ENCODE assay signal across 12 cellular contexts in the genomic region with DNA sequence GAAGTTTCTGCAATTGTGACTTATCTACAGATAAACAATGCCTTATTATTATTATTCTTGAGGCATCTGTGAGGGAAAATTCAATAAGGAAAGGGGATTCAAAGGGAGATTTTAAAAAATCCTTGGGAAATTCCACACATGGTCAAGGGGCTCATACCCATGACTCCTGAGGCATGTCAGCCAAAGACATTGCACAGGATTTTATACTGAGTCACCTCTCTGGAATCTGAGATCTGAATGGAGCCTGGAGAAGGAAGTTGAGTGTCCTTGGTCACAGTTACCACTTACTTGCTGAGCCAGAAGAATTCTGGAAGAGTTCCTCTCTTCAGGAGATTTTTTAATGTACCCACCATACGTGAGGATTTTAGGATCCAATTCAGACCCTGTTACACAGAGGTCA. TPM values are rescaled to one million over a fixed set of nuclear protein-coding genes. Genes with fewer than 3 reads are reported as not detected.
DNase-seq lines count a peak whose midpoint lies in the region; ATAC-seq, FAIRE-seq and TF ChIP-seq lines count a peak whose summit lies in the region.
"Had no signal": no experiment of that assay in that cellular context is flagged by ENCODE, and none has a peak within 500 bp of the region (broad histone marks: within the 10 kb centered on the region; RNA-seq: fewer than 3 reads in every experiment).

No MANE protein-coding gene starts in this region.

- no peak for TF ChIP-seq EP300 in HepG2 (IDR thresholded peaks at IDR 0.05; ENCODE audit: low read depth in 2 of 2, low read length in 2 of 2)
- TF ChIP-seq EP300 in HepG2 (CRISPR knock-in tag; IDR thresholded peaks at IDR 0.05; ENCODE audit: borderline replicate concordance), result no peak

- H3K79me2 ChIP-seq in HepG2 (ENCODE audit: insufficient read depth, low read length), result no peaks in the 10 kb centered on the region
- H3K79me2 ChIP-seq in astrocyte (ENCODE audit: insufficient read depth, low read length), result no peaks in the 10 kb centered on the region

- in situ Hi-C loops in HepG2 (cut with HindIII; ENCODE audit: extremely low pct_ligation_motif_present, low pct_unique_long_range_greater_than_20kb), result loop anchor here (5.0 kb wide), 1 partner anchor 406 kb away; no protein-coding TSS in a partner anchor

- H3K36me3 ChIP-seq in right lobe of liver, result no peaks in the 10 kb centered on the region
- H3K36me3 ChIP-seq in HepG2 (replicated peaks in 1 of 2; ENCODE audit: control insufficient read depth in 1 of 2, insufficient read depth in 2 of 2, low read length in 2 of 2), result no peaks in the 10 kb centered on the region
- no peaks in the 10 kb centered on the region for H3K36me3 ChIP-seq in astrocyte (ENCODE audit: insufficient read depth, low read length)
- H3K36me3 ChIP-seq: BLaER1, heart right ventricle had no signal

- intact Hi-C loops in right lobe of liver (cut with DNase I), result no loop called here
- intact Hi-C loops in HepG2 (cut with micrococcal nuclease; ENCODE audit: unreplicated experiment), result loop anchor here (5.0 kb wide), 1 partner anchor 311 kb away; the partner anchor contains the start of gene CXCL3

- no peak for TF ChIP-seq RAD21 in HepG2 (CRISPR knock-in tag; IDR thresholded peaks at IDR 0.05)

- TF ChIP-seq CTCF in right lobe of liver (IDR thresholded peaks at IDR 0.05), result no peak
- no peak for TF ChIP-seq CTCF in HepG2 (CRISPR knock-in tag; IDR thresholded peaks at IDR 0.05)
- no peak for TF ChIP-seq CTCF in astrocyte (IDR thresholded peaks at IDR 0.05; ENCODE audit: insufficient read depth, low read depth, low read length)

- no peak overlapping the region for H2AFZ ChIP-seq in HepG2 (ENCODE audit: low read length)
- H2AFZ ChIP-seq in astrocyte (ENCODE audit: low read depth, low read length), result no peak overlapping the region

- peak overlapping the region; percentile 97 for H3K27ac Mint-ChIP-seq in astrocyte (ENCODE audit: unreplicated experiment)
- H3K27ac Mint-ChIP-seq: activated naive CD8-positive, alpha-beta T cell treated with anti-CD3 and anti-CD28 coated beads for 36 hours had no signal

- TF ChIP-seq POLR2A in right lobe of liver (IDR thresholded peaks at IDR 0.05) (no peak), HepG2 (IDR thresholded peaks at IDR 0.05; ENCODE audit: insufficient read depth in 1 of 2, low read depth in 2 of 2, low read length in 2 of 2) (no peak), erythroblast (IDR thresholded peaks at IDR 0.05; ENCODE audit: low read length) (no peak), GM12892 (IDR thresholded peaks at IDR 0.05; ENCODE audit: low read depth, low read length) (no peak)

- no peaks in the 10 kb centered on the region for H3K27me3 Mint-ChIP-seq in astrocyte (ENCODE audit: low read depth, unreplicated experiment)
- H3K27me3 Mint-ChIP-seq: activated naive CD8-positive, alpha-beta T cell treated with anti-CD3 and anti-CD28 coated beads for 36 hours had no signal

- no peak overlapping the region for H3K27ac ChIP-seq in right lobe of liver
- H3K27ac ChIP-seq in HepG2 (ENCODE audit: extremely low read length, insufficient read depth, low read length), result no peak overlapping the region
- peak overlapping the region; percentile 76 for H3K27ac ChIP-seq in astrocyte (ENCODE audit: low read depth, low read length)
- H3K27ac ChIP-seq: BLaER1 had no signal

- DNase-seq in right lobe of liver (no peak), HepG2 (ENCODE audit: low spot score) (no peak), astrocyte (ENCODE audit: low read depth) (peak; percentile 93), iris pigment epithelial cell (ENCODE audit: low read depth) (peak; percentile 92), NCI-H2171 treated with DMSO at 0.1 percent for 48 hours (lab: John Stamatoyannopoulos, UW) (no peak), NCI-H2227 (lab: John Stamatoyannopoulos, UW; ENCODE audit: unreplicated experiment) (no peak), erythroblast (lab: John Stamatoyannopoulos, UW) (no peak), GM12892 (ENCODE audit: insufficient read length) (no peak)
- DNase-seq: activated naive CD8-positive, alpha-beta T cell treated with anti-CD3 and anti-CD28 coated beads for 36 hours; heart right ventricle; occipital lobe had no signal

- no peak overlapping the region for H3K4me3 Mint-ChIP-seq in astrocyte (ENCODE audit: unreplicated experiment)
- H3K4me3 Mint-ChIP-seq: activated naive CD8-positive, alpha-beta T cell treated with anti-CD3 and anti-CD28 coated beads for 36 hours had no signal

- H3K4me1 ChIP-seq in right lobe of liver (no peaks in the 10 kb centered on the region), HepG2 (ENCODE audit: insufficient read depth, low read length) (no peaks in the 10 kb centered on the region), astrocyte (ENCODE audit: insufficient read depth, low read length) (peaks cover 19% of the 10 kb centered on the region)
- H3K4me1 ChIP-seq: BLaER1 had no signal

- no peaks in the 10 kb centered on the region for H3K9me3 ChIP-seq in right lobe of liver
- H3K9me3 ChIP-seq in HepG2 (ENCODE audit: low read length), result no peaks in the 10 kb centered on the region
- no peaks in the 10 kb centered on the region for H3K9me3 ChIP-seq in astrocyte (ENCODE audit: insufficient read depth, low read depth, low read length)
- H3K9me3 ChIP-seq: BLaER1, heart right ventricle had no signal

- CTCF ChIA-PET in HepG2 (lab: Yijun Ruan, JAX; ENCODE audit: low intra/inter-chr PET ratio, low total read pairs), result no interaction called here

- H3K9ac ChIP-seq in HepG2 (ENCODE audit: insufficient read depth, low read depth, low read length) (no peak overlapping the region), astrocyte (ENCODE audit: low read length) (peak overlapping the region; percentile 15)
- H3K9ac ChIP-seq: BLaER1 had no signal

- no peaks in the 10 kb centered on the region for H3K36me3 Mint-ChIP-seq in astrocyte (ENCODE audit: low read depth, unreplicated experiment)
- H3K36me3 Mint-ChIP-seq: activated naive CD8-positive, alpha-beta T cell treated with anti-CD3 and anti-CD28 coated beads for 36 hours had no signal

- H3K9me3 Mint-ChIP-seq in astrocyte (ENCODE audit: unreplicated experiment), result no peaks in the 10 kb centered on the region
- H3K9me3 Mint-ChIP-seq: activated naive CD8-positive, alpha-beta T cell treated with anti-CD3 and anti-CD28 coated beads for 36 hours had no signal

- POLR2A ChIA-PET in HepG2 (lab: Yijun Ruan, JAX), result no interaction called here

- WGBS in right lobe of liver (ENCODE audit: insufficient coverage, low coverage, low lambda C conversion rate, missing lambda C conversion rate), result 50% methylated on average over 1 of the region's 1 CpG
- 8% methylated on average over 1 of the region's 1 CpG for WGBS in HepG2 (ENCODE audit: low lambda C conversion rate)

- peaks cover 36% of the 10 kb centered on the region for H3K4me1 Mint-ChIP-seq in astrocyte (ENCODE audit: low read depth, unreplicated experiment)
- H3K4me1 Mint-ChIP-seq: activated naive CD8-positive, alpha-beta T cell treated with anti-CD3 and anti-CD28 coated beads for 36 hours had no signal

- no peak overlapping the region for H3K4me2 ChIP-seq in HepG2 (ENCODE audit: low read depth, low read length)
- peak overlapping the region; percentile 57 for H3K4me2 ChIP-seq in astrocyte (ENCODE audit: low read length)
- H3K4me2 ChIP-seq: BLaER1 had no signal

- H3K27me3 ChIP-seq in right lobe of liver (no peaks in the 10 kb centered on the region), HepG2 (ENCODE audit: control insufficient read depth in 1 of 2, insufficient read depth in 2 of 2, low read length in 2 of 2) (peaks cover 0 to 3% of the 10 kb centered on the region in 2 experiments; a peak in 2 of 5 replicates), astrocyte (ENCODE audit: insufficient read depth, low read length) (no peaks in the 10 kb centered on the region)
- H3K27me3 ChIP-seq: BLaER1, heart right ventricle had no signal

- ATAC-seq in right lobe of liver (peak; percentile 37 to 61 (median 58)), HepG2 (no peak)

- H3K4me3 ChIP-seq in right lobe of liver (no peak overlapping the region), HepG2 (replicated peaks in 1 of 3; ENCODE audit: insufficient read depth in 1 of 3, low read depth in 2 of 3, low read length in 3 of 3) (no peak overlapping the region), astrocyte (ENCODE audit: insufficient read depth, low read depth, low read length) (no peak overlapping the region)
- H3K4me3 ChIP-seq: BLaER1, heart right ventricle had no signal

- H4K20me1 ChIP-seq in HepG2 (ENCODE audit: insufficient read depth, low read length) (no peaks in the 10 kb centered on the region), astrocyte (ENCODE audit: insufficient read depth, low read length) (no peaks in the 10 kb centered on the region)
- H4K20me1 ChIP-seq: BLaER1 had no signal

- FAIRE-seq in HepG2 (lab: Jason Lieb, UNC), result no peak
- FAIRE-seq in astrocyte (lab: Jason Lieb, UNC), result peak; percentile 95
- FAIRE-seq in GM12892 (lab: Jason Lieb, UNC), result no peak

- BruUV-seq in HepG2 (replicated peaks; lab: Mats Ljungman, UMichigan), result no TSS peak

TF ChIP-seq in HepG2, 621 proteins besides CTCF, POLR2A, EP300 and RAD21 (continues in another document):
- no peak for TF ChIP-seq CEBPG (CRISPR knock-in tag; IDR thresholded peaks at IDR 0.05)
- TF ChIP-seq SIX4 (CRISPR knock-in tag; IDR thresholded peaks at IDR 0.05), result no peak

RNA-seq across cellular contexts. Expression of gene CXCL8, which starts 14.4 kb away (rescaled TPM):
- total RNA-seq in right lobe of liver, result 10 to 100 TPM in 3 of 6 experiments, 1 to 10 TPM in 1, under 1 TPM in 2; 0.31 to 32.8 (median 12.9) TPM
- total RNA-seq in HepG2 (2016; rRNA removed; fragmentation: Illumina TruSeq; extraction: Trizol), result 4.9 and 7.8 TPM in 2 replicates
- 6.3 TPM in 2 replicates for total RNA-seq in HepG2 (2016; cell fraction: cytosol; rRNA removed; fragmentation: Illumina TruSeq; extraction: Trizol; ENCODE audit: low read depth)
- total RNA-seq in HepG2 (2016; cell fraction: insoluble cytoplasmic fraction; rRNA removed; fragmentation: Illumina TruSeq; extraction: Trizol), result 4.5 and 8.5 TPM in 2 replicates
- 8.4 and 12.9 TPM in 2 replicates for total RNA-seq in HepG2 (2016; cell fraction: membrane; rRNA removed; fragmentation: Illumina TruSeq; extraction: Trizol)
- total RNA-seq in HepG2 (2016; cell fraction: nucleus; rRNA removed; fragmentation: Illumina TruSeq; extraction: Trizol), result 10.4 and 13.0 TPM in 2 replicates
- 1.2 and 1.8 TPM in 2 replicates for polyA plus RNA-seq in HepG2 (2011; rRNA removed)
- 0.40 and 0.65 TPM in 2 replicates for polyA plus RNA-seq in HepG2 (2011; cell fraction: cytosol; rRNA removed)
- 0.24 and 0.33 TPM in 2 replicates for polyA plus RNA-seq in HepG2 (2011; cell fraction: nucleus; rRNA removed)
- polyA plus RNA-seq in HepG2 (2012), result 0.21 and 0.87 TPM in 2 replicates
- 2.0 and 2.3 TPM in 2 replicates for polyA plus RNA-seq in HepG2 (2016; cell fraction: cytosol; fragmentation: Illumina TruSeq; extraction: Trizol; ENCODE audit: low read depth)
- 3.1 TPM in 2 replicates for polyA plus RNA-seq in HepG2 (2016; cell fraction: insoluble cytoplasmic fraction; fragmentation: Illumina TruSeq; extraction: Trizol; ENCODE audit: low read depth)
- 2.6 and 3.7 TPM in 2 replicates for polyA plus RNA-seq in HepG2 (2016; cell fraction: membrane; fragmentation: Illumina TruSeq; extraction: Trizol; ENCODE audit: low read depth)
- polyA plus RNA-seq in HepG2 (2016; cell fraction: nucleus; fragmentation: Illumina TruSeq; extraction: Trizol; ENCODE audit: insufficient read depth, low read depth), result 12.4 and 13.0 TPM in 2 replicates
- polyA minus RNA-seq in HepG2 (2011; rRNA and poly(A)+ RNA removed; ENCODE audit: low replicate concordance), result 0.60 and 2.4 TPM in 2 replicates
- 0.62 and 1.3 TPM in 2 replicates for polyA minus RNA-seq in HepG2 (2011; cell fraction: cytosol; rRNA and poly(A)+ RNA removed)
- polyA minus RNA-seq in HepG2 (2011; cell fraction: nucleus; rRNA and poly(A)+ RNA removed), result 1.2 and 1.9 TPM in 2 replicates
- 1.2 and 1.5 TPM in 2 replicates for total RNA-seq in astrocyte
- polyA plus RNA-seq in GM12892 (2012; ENCODE audit: missing spikeins), result 3.1 TPM

Comparison
In these comparisons a context has a peak if more than half of its experiments do, and no peak if none do; other contexts are left out.
1. DNase-seq: peak in astrocyte (single experiment) and iris pigment epithelial cell (single experiment); none in right lobe of liver (0 of 3), HepG2 (single experiment), NCI-H2171 treated with DMSO at 0.1 percent for 48 hours (single experiment), NCI-H2227 (single experiment), erythroblast (0 of 2) and GM12892 (single experiment).